ENCODE assay signal across 1 cellular context in genomic region chr20:31869673-31869941, GRCh38.
TF ChIP-seq lines count a peak whose summit lies in the region.

No MANE protein-coding gene starts in this region.

TF ChIP-seq in K562, 482 proteins besides CTCF, POLR2A, EP300 and RAD21:
- no peak for TF ChIP-seq NR4A1 (CRISPR knock-in tag; IDR thresholded peaks at IDR 0.05)
- no peak for TF ChIP-seq NR4A1 (tag; IDR thresholded peaks at IDR 0.05)
- TF ChIP-seq NFRKB (IDR thresholded peaks at IDR 0.05; ENCODE audit: low read depth) = no peak
- no peak for TF ChIP-seq ARHGAP35 (IDR thresholded peaks at IDR 0.05; ENCODE audit: partially characterized antibody)
- TF ChIP-seq ATF7 (IDR thresholded peaks at IDR 0.05) = no peak
- TF ChIP-seq POLR2H (tag; IDR thresholded peaks at IDR 0.05; ENCODE audit: low read depth) = no peak
